ENCODE assay signal across 1 cellular context in the genomic region with DNA sequence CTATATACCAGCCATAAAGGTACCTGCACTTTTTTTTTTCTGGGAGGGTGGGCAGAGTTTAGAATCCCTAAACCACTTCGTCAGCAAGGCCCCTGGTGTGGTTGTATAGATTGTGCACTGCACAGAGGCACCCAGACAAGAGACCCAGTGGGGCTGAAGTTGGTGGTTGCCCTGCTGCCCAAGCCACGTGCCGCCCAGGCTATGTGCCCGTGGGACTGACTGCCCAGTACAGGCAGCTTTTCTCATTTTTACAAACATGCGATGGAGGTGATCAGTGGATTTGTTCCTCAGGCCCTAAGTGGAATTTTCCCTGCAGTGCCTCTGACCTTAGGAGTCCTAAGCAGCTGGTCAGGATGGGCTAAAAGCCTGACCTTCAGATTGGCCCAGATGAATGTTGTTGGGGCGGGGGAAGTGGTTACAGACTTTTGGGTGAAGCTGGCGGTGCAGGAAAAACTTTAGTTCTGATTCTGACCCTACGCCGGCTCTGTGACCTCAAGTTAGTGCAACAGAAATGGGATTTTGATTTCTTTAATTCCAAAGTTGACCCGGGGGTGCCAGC.
TF ChIP-seq lines count a peak whose summit lies in the region.

No MANE protein-coding gene starts in this region.

TF ChIP-seq in GM23338, 12 proteins besides CTCF, POLR2A, EP300 and RAD21 (continued from another document):
- TF ChIP-seq, protein P1, sequence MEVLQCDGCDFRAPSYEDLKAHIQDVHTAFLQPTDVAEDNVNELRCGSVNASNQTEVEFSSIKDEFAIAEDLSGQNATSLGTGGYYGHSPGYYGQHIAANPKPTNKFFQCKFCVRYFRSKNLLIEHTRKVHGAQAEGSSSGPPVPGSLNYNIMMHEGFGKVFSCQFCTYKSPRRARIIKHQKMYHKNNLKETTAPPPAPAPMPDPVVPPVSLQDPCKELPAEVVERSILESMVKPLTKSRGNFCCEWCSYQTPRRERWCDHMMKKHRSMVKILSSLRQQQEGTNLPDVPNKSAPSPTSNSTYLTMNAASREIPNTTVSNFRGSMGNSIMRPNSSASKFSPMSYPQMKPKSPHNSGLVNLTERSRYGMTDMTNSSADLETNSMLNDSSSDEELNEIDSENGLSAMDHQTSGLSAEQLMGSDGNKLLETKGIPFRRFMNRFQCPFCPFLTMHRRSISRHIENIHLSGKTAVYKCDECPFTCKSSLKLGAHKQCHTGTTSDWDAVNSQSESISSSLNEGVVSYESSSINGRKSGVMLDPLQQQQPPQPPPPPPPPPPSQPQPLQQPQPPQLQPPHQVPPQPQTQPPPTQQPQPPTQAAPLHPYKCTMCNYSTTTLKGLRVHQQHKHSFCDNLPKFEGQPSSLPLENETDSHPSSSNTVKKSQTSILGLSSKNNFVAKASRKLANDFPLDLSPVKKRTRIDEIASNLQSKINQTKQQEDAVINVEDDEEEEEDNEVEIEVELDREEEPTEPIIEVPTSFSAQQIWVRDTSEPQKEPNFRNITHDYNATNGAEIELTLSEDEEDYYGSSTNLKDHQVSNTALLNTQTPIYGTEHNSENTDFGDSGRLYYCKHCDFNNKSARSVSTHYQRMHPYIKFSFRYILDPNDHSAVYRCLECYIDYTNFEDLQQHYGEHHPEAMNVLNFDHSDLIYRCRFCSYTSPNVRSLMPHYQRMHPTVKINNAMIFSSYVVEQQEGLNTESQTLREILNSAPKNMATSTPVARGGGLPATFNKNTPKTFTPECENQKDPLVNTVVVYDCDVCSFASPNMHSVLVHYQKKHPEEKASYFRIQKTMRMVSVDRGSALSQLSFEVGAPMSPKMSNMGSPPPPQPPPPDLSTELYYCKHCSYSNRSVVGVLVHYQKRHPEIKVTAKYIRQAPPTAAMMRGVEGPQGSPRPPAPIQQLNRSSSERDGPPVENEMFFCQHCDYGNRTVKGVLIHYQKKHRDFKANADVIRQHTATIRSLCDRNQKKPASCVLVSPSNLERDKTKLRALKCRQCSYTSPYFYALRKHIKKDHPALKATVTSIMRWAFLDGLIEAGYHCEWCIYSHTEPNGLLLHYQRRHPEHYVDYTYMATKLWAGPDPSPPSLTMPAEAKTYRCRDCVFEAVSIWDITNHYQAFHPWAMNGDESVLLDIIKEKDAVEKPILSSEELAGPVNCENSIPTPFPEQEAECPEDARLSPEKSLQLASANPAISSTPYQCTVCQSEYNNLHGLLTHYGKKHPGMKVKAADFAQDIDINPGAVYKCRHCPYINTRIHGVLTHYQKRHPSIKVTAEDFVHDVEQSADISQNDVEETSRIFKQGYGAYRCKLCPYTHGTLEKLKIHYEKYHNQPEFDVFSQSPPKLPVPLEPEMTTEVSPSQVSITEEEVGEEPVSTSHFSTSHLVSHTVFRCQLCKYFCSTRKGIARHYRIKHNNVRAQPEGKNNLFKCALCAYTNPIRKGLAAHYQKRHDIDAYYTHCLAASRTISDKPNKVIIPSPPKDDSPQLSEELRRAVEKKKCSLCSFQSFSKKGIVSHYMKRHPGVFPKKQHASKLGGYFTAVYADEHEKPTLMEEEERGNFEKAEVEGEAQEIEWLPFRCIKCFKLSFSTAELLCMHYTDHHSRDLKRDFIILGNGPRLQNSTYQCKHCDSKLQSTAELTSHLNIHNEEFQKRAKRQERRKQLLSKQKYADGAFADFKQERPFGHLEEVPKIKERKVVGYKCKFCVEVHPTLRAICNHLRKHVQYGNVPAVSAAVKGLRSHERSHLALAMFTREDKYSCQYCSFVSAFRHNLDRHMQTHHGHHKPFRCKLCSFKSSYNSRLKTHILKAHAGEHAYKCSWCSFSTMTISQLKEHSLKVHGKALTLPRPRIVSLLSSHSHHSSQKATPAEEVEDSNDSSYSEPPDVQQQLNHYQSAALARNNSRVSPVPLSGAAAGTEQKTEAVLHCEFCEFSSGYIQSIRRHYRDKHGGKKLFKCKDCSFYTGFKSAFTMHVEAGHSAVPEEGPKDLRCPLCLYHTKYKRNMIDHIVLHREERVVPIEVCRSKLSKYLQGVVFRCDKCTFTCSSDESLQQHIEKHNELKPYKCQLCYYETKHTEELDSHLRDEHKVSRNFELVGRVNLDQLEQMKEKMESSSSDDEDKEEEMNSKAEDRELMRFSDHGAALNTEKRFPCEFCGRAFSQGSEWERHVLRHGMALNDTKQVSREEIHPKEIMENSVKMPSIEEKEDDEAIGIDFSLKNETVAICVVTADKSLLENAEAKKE (CRISPR knock-in tag; IDR thresholded peaks at IDR 0.05): no peak
TF ChIP-seq in GM23338: peak in this region for 0.
